Comparison of ENCODE assay signal across 18 cellular contexts in the genomic region with DNA sequence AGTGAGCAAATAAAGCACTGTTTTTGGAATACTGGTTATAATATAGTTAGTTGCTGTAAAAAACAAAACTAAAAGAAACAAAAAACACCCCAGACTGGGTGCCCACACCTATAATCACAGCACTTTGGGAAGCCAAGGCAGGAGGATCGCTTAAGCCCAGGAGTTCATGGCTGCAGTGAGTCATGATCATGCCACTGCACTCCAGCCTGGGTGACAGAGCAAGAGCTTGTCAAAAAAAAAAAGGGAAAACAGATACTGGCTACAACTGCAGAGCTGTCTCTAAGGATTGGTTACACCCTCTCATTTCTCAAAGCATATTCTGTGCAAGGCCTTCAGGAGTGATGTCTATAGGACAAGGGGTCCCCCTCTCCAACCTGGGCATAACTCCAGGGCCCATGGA. TPM values are rescaled to one million over a fixed set of nuclear protein-coding genes. Genes with fewer than 3 reads are reported as not detected.
DNase-seq lines count a peak whose midpoint lies in the region; ATAC-seq and TF ChIP-seq lines count a peak whose summit lies in the region.
"Had no signal": no experiment of that assay in that cellular context is flagged by ENCODE, and none has a peak within 500 bp of the region (broad histone marks: within the 10 kb centered on the region; RNA-seq: fewer than 3 reads in every experiment).

No MANE protein-coding gene starts in this region.

- ATAC-seq in GM21825 (IDR thresholded peaks at IDR 0.05; ENCODE audit: unreplicated experiment): no peak
- ATAC-seq: lower lobe of right lung; natural killer cell treated with Interleukin-12 subunit alpha and Interleukin-12 subunit beta and Interleukin-15 and Interleukin-18, amount 100 ng/mL, for 72 hours had no signal

- H3K27me3 Mint-ChIP-seq in osteocyte (ENCODE audit: unreplicated experiment): no peaks in the 10 kb centered on the region

- in situ Hi-C loops in SK-MEL-5 (cut with HindIII; ENCODE audit: low pct_unique_long_range_greater_than_20kb, low sequenced_read_pairs): no loop called here

- H3K4me1 Mint-ChIP-seq in osteocyte (ENCODE audit: unreplicated experiment): peaks cover 9% of the 10 kb centered on the region

- no peak overlapping the region for H3K4me3 Mint-ChIP-seq in osteocyte (ENCODE audit: unreplicated experiment)
- H3K4me3 Mint-ChIP-seq: CD4-positive, CD25-positive, alpha-beta regulatory T cell; natural killer cell treated with Interleukin-12 subunit alpha and Interleukin-12 subunit beta and Interleukin-15 and Interleukin-18, amount 100 ng/mL, for 72 hours; stimulated activated naive CD8-positive, alpha-beta T cell treated with anti-CD3 and anti-CD28 coated beads, Interleukin-15, Interleukin-2, amounts not matched to agents 100 ng/mL and 50 ng/mL, for 24 hours had no signal

- peaks cover 6% of the 10 kb centered on the region for H3K36me3 Mint-ChIP-seq in osteocyte (ENCODE audit: unreplicated experiment)
- H3K36me3 Mint-ChIP-seq: natural killer cell treated with Interleukin-12 subunit alpha and Interleukin-12 subunit beta and Interleukin-15 and Interleukin-18, amount 100 ng/mL, for 72 hours had no signal

- DNase-seq in NCI-H2171 treated with DMSO at 0.1 percent for 48 hours (lab: John Stamatoyannopoulos, UW): peak; percentile 29
- no peak for DNase-seq in NCI-H2171 (lab: John Stamatoyannopoulos, UW)
- peak; percentile 47 for DNase-seq in SK-MEL-5 (ENCODE audit: low read depth, low spot score)
- DNase-seq in epithelial cell of prostate (ENCODE audit: low read depth, low spot score): peak; percentile 41
- peak; percentile 10 for DNase-seq in osteocyte (ENCODE audit: extremely low spot score, unreplicated experiment)
- DNase-seq in AML-193 (lab: John Stamatoyannopoulos, UW): no peak
- no peak for DNase-seq in C1 segment of cervical spinal cord (lab: John Stamatoyannopoulos, UW)
- DNase-seq: activated effector memory CD4-positive, alpha-beta T cell treated with anti-CD3 and anti-CD28 coated beads, Interleukin-2, amount 50 U/mL, for 16 hours; CD4-positive, CD25-positive, alpha-beta regulatory T cell; dermis blood vessel endothelial cell; lower lobe of right lung; NCI-H1436 treated with DMSO at 0.1 percent for 48 hours; NCI-H446; psoas muscle; stimulated activated CD4-positive, alpha-beta T cell treated with anti-CD3 and anti-CD28 coated beads, Interleukin-15, amount 100 ng/mL, for 24 hours had no signal

- no peak overlapping the region for H3K27ac ChIP-seq in epithelial cell of prostate
- H3K27ac ChIP-seq: lower lobe of right lung, psoas muscle had no signal

- no peak for TF ChIP-seq CTCF in osteocyte (IDR thresholded peaks at IDR 0.05)

- no peak overlapping the region for H3K27ac Mint-ChIP-seq in osteocyte (ENCODE audit: unreplicated experiment)
- H3K27ac Mint-ChIP-seq: CD4-positive, CD25-positive, alpha-beta regulatory T cell; natural killer cell treated with Interleukin-12 subunit alpha and Interleukin-12 subunit beta and Interleukin-15 and Interleukin-18, amount 100 ng/mL, for 72 hours; stimulated activated naive CD8-positive, alpha-beta T cell treated with anti-CD3 and anti-CD28 coated beads, Interleukin-15, Interleukin-2, amounts not matched to agents 100 ng/mL and 50 ng/mL, for 24 hours had no signal

- H3K9me3 Mint-ChIP-seq in osteocyte (ENCODE audit: unreplicated experiment): no peaks in the 10 kb centered on the region
- H3K9me3 Mint-ChIP-seq: natural killer cell treated with Interleukin-12 subunit alpha and Interleukin-12 subunit beta and Interleukin-15 and Interleukin-18, amount 100 ng/mL, for 72 hours; stimulated activated naive CD8-positive, alpha-beta T cell treated with anti-CD3 and anti-CD28 coated beads, Interleukin-15, Interleukin-2, amounts not matched to agents 100 ng/mL and 50 ng/mL, for 24 hours had no signal

RNA-seq across cellular contexts. Expression of a gene that starts 14.6 kb away (rescaled TPM):
- not detected in 2 replicates for total RNA-seq in SK-MEL-5 (2014; rRNA removed; shearing (Covaris generic))
- not detected in 2 replicates for polyA plus RNA-seq in SK-MEL-5 (2015; cell fraction: cytosol; rRNA removed)
- 0.31 TPM in 1 of 2 replicates, not detected in the other for polyA plus RNA-seq in SK-MEL-5 (2015; cell fraction: nucleus; rRNA removed)
- 0.65 and 1.3 TPM in 2 replicates for total RNA-seq in osteocyte

Comparison
In these comparisons a context has a peak if more than half of its experiments do, and no peak if none do; other contexts are left out.
1. DNase-seq: peak in NCI-H2171 treated with DMSO at 0.1 percent for 48 hours (single experiment), SK-MEL-5 (single experiment), epithelial cell of prostate (single experiment) and osteocyte (single experiment); none in NCI-H2171 (single experiment), AML-193 (0 of 2) and C1 segment of cervical spinal cord (0 of 14).